In genomic region chr7:22607180-22607579, GRCh38 we compare ENCODE assay signal across 19 cellular contexts.
DNase-seq lines count a peak whose midpoint lies in the region; ATAC-seq, FAIRE-seq and TF ChIP-seq lines count a peak whose summit lies in the region.
"Had no signal": no experiment of that assay in that cellular context is flagged by ENCODE, and none has a peak within 500 bp of the region (broad histone marks: within the 10 kb centered on the region; RNA-seq: fewer than 3 reads in every experiment).

No MANE protein-coding gene starts in this region.

- H3K27me3 ChIP-seq in bronchial epithelial cell (ENCODE audit: control insufficient read depth, insufficient read depth, low read length): peaks cover 13% of the 10 kb centered on the region

- H3K4me3 ChIP-seq in AG10803 (ENCODE audit: low read length) (no peak overlapping the region), HFF-Myc (replicated peaks; ENCODE audit: low read depth, low read length) (no peak overlapping the region), bronchial epithelial cell (ENCODE audit: low read depth, low read length) (no peak overlapping the region), lower leg skin (ENCODE audit: low read depth, poor library complexity, severe bottlenecking) (no peak overlapping the region)
- H3K4me3 ChIP-seq: skin epidermis had no signal

- TF ChIP-seq CTCF in AG10803 (conservative IDR thresholded peaks at IDR 0.05; ENCODE audit: low read length): no peak
- no peak for TF ChIP-seq CTCF in HFF-Myc (IDR thresholded peaks at IDR 0.05; ENCODE audit: low read depth, low read length, missing control alignments)
- no peak for TF ChIP-seq CTCF in bronchial epithelial cell (IDR thresholded peaks at IDR 0.05; ENCODE audit: insufficient read depth, low read length, severe bottlenecking)
- TF ChIP-seq CTCF in lower leg skin (IDR thresholded peaks at IDR 0.05): no peak
- TF ChIP-seq CTCF in GM13976 (IDR thresholded peaks at IDR 0.05; ENCODE audit: borderline replicate concordance, control extremely low read depth, extremely low read depth, insufficient read depth, missing control alignments): no peak

- no peaks in the 10 kb centered on the region for H3K36me3 ChIP-seq in bronchial epithelial cell (ENCODE audit: control insufficient read depth, insufficient read depth, low read length)

- FAIRE-seq in bronchial epithelial cell (lab: Jason Lieb, UNC) (no peak), RCC 7860 (lab: Jason Lieb, UNC) (no peak)
- FAIRE-seq: D721Med had no signal

- intact Hi-C loops in lower leg skin (cut with DNase I; ENCODE audit: low total_unique reads): no loop called here

- 62 to 71% methylated on average over 5 of the region's 5 CpGs for WGBS in lower leg skin, 2 donors

- peak; percentile 87 for DNase-seq in AG10803 (ENCODE audit: low read depth)
- DNase-seq in HFF-Myc (ENCODE audit: extremely low read depth, low read depth): peak; percentile 40
- DNase-seq in bronchial epithelial cell (ENCODE audit: low read depth): peak; percentile 50
- DNase-seq in lower leg skin (ENCODE audit: low spot score in 2 of 2): peak; percentile 45 to 86
- DNase-seq in GM13976 (ENCODE audit: low spot score): no peak
- no peak for DNase-seq in NCI-H1417 (lab: John Stamatoyannopoulos, UW)
- no peak for DNase-seq in RCC 7860 (ENCODE audit: low spot score)
- DNase-seq: activated CD4-positive, alpha-beta T cell treated with anti-CD3 and anti-CD28 coated beads for 48 hours; activated naive CD4-positive, alpha-beta T cell treated with Interleukin-2 at 50 U/mL for 16 hours; activated T-cell treated with anti-CD3 and anti-CD28 coated beads, Interleukin-2, amount 50 U/mL, for 4 hours; naive thymus-derived CD4-positive, alpha-beta T cell; NCI-H1048; NCI-H226; NCI-H82; nucleus accumbens; stimulated activated CD4-positive, alpha-beta T cell treated with anti-CD3 and anti-CD28 coated beads, Interleukin-1b, Interleukin-23, amount 100 ng/mL, for 48 hours had no signal

- no peak for ATAC-seq in HG03139 (IDR thresholded peaks at IDR 0.05; ENCODE audit: unreplicated experiment)
- ATAC-seq: activated T-cell treated with anti-CD3 and anti-CD28 coated beads, Interleukin-2, amount 50 U/mL, for 4 hours; naive thymus-derived CD4-positive, alpha-beta T cell had no signal

- TF ChIP-seq POLR2A in lower leg skin (IDR thresholded peaks at IDR 0.05): no peak

- in situ Hi-C loops in GM13976 (cut with MboI; ENCODE audit: low sequenced_read_pairs, unreplicated experiment): no loop called here

Comparison
In these comparisons a context has a peak if more than half of its experiments do, and no peak if none do; other contexts are left out.
1. DNase-seq: peak in AG10803 (single experiment), HFF-Myc (single experiment), bronchial epithelial cell (single experiment) and lower leg skin (2 of 2); none in GM13976 (single experiment), NCI-H1417 (0 of 3) and RCC 7860 (single experiment).